ENCODE assay signal across 14 cellular contexts in genomic region chr1:41485605-41486004, GRCh38. TPM values are rescaled to one million over a fixed set of nuclear protein-coding genes. Genes with fewer than 3 reads are reported as not detected.
DNase-seq lines count a peak whose midpoint lies in the region; ATAC-seq and TF ChIP-seq lines count a peak whose summit lies in the region.
"Had no signal": no experiment of that assay in that cellular context is flagged by ENCODE, and none has a peak within 500 bp of the region (broad histone marks: within the 10 kb centered on the region; RNA-seq: fewer than 3 reads in every experiment).

No MANE protein-coding gene starts in this region.

- H3K27me3 ChIP-seq in CD4-positive, alpha-beta T cell (ENCODE audit: control insufficient read depth, insufficient read depth, low read length) = peaks cover 4% of the 10 kb centered on the region

- no peaks in the 10 kb centered on the region for H3K36me3 Mint-ChIP-seq in mesothelial cell of epicardium
- H3K36me3 Mint-ChIP-seq in CD4-positive, alpha-beta T cell (ENCODE audit: low read depth) = no peaks in the 10 kb centered on the region
- H3K36me3 Mint-ChIP-seq: IgD-negative memory B cell had no signal

- H3K27ac ChIP-seq in CD4-positive, alpha-beta T cell (ENCODE audit: low read depth, low read length) = no peak overlapping the region

- CTCF ChIA-PET in CD4-positive, alpha-beta T cell (lab: Charles Lee) = no interaction called here

- no peaks in the 10 kb centered on the region for H3K27me3 Mint-ChIP-seq in mesothelial cell of epicardium (ENCODE audit: low read depth)
- H3K27me3 Mint-ChIP-seq in CD4-positive, alpha-beta T cell = peaks cover 31% of the 10 kb centered on the region

- H3K9me3 ChIP-seq in CD4-positive, alpha-beta T cell (ENCODE audit: control insufficient read depth, low read length) = no peaks in the 10 kb centered on the region
- H3K9me3 ChIP-seq: Caco-2 had no signal

- H3K27ac Mint-ChIP-seq in mesothelial cell of epicardium = peak overlapping the region; percentile 95
- H3K27ac Mint-ChIP-seq in CD4-positive, alpha-beta T cell = no peak overlapping the region
- H3K27ac Mint-ChIP-seq: IgD-negative memory B cell had no signal

- in situ Hi-C loops in Caki2 (cut with HindIII; ENCODE audit: low pct_unique_long_range_greater_than_20kb, low sequenced_read_pairs) = no loop called here

- H3K4me3 Mint-ChIP-seq in mesothelial cell of epicardium = no peak overlapping the region
- no peak overlapping the region for H3K4me3 Mint-ChIP-seq in CD4-positive, alpha-beta T cell
- H3K4me3 Mint-ChIP-seq: stimulated activated naive CD8-positive, alpha-beta T cell treated with anti-CD3 and anti-CD28 coated beads, Interleukin-15, Interleukin-2, amounts not matched to agents 100 ng/mL and 50 ng/mL, for 24 hours had no signal

- ATAC-seq in CD4-positive, alpha-beta T cell (ENCODE audit: poor library complexity) = no peak

- no peak overlapping the region for H3K4me3 ChIP-seq in cardiac fibroblast (replicated peaks in 1 of 2; ENCODE audit: low read depth in 2 of 2, low read length in 2 of 2)

- POLR2A ChIA-PET in CD4-positive, alpha-beta T cell (lab: Charles Lee) = no interaction called here

- TF ChIP-seq CTCF in cardiac fibroblast (IDR thresholded peaks at IDR 0.05; ENCODE audit: low read depth, low read length) (no peak), mesothelial cell of epicardium (IDR thresholded peaks at IDR 0.05; ENCODE audit: unreplicated experiment) (no peak)
- no peak for TF ChIP-seq CTCF in CD4-positive, alpha-beta T cell (IDR thresholded peaks at IDR 0.05)

- intact Hi-C loops in CD4-positive, alpha-beta T cell (cut with DNase I, micrococcal nuclease) = no loop called here

- DNase-seq in Caki2 (ENCODE audit: low read depth) (peak; percentile 85), NCI-H226 (peak; percentile 63), cardiac fibroblast (ENCODE audit: low read depth in 2 of 2) (peak; percentile 51 to 54), mesothelial cell of epicardium (ENCODE audit: low spot score in 2 of 2, unreplicated experiment in 2 of 2) (no peak), NCI-H1930 (lab: John Stamatoyannopoulos, UW) (no peak), HPDE6-E6E7 (ENCODE audit: extremely low spot score) (no peak), MV-4-11 (lab: John Stamatoyannopoulos, UW) (no peak)
- DNase-seq in CD4-positive, alpha-beta T cell = no peak
- DNase-seq: activated gamma-delta T cell, naive B cell had no signal

- H3K9me3 Mint-ChIP-seq in mesothelial cell of epicardium = no peaks in the 10 kb centered on the region
- no peaks in the 10 kb centered on the region for H3K9me3 Mint-ChIP-seq in CD4-positive, alpha-beta T cell
- H3K9me3 Mint-ChIP-seq: stimulated activated naive CD8-positive, alpha-beta T cell treated with anti-CD3 and anti-CD28 coated beads, Interleukin-15, Interleukin-2, amounts not matched to agents 100 ng/mL and 50 ng/mL, for 24 hours had no signal

- peaks cover 77% of the 10 kb centered on the region for H3K4me1 Mint-ChIP-seq in mesothelial cell of epicardium
- H3K4me1 Mint-ChIP-seq in CD4-positive, alpha-beta T cell (ENCODE audit: low read depth) = no peaks in the 10 kb centered on the region

RNA-seq across cellular contexts. Expression of gene EDN2, which starts 1.1 kb away (rescaled TPM):
- total RNA-seq in Caki2 (2014; rRNA removed; shearing (Covaris generic); ENCODE audit: low replicate concordance) = 6.1 and 8.9 TPM in 2 replicates
- 2.7 to 4.1 TPM (median 3.5 TPM) in 3 replicates for total RNA-seq in mesothelial cell of epicardium
- total RNA-seq in CD4-positive, alpha-beta T cell = not detected
- total RNA-seq: Caco-2, SK-MEL-5 had no signal

Comparison
In these comparisons a context has a peak if more than half of its experiments do, and no peak if none do; other contexts are left out.
1. DNase-seq: peak in Caki2 (single experiment), NCI-H226 (single experiment) and cardiac fibroblast (2 of 2); none in mesothelial cell of epicardium (0 of 2), CD4-positive, alpha-beta T cell (0 of 10), NCI-H1930 (0 of 2), HPDE6-E6E7 (single experiment) and MV-4-11 (single experiment).